8 cellular contexts compared by ENCODE assay signal in the genomic region with DNA sequence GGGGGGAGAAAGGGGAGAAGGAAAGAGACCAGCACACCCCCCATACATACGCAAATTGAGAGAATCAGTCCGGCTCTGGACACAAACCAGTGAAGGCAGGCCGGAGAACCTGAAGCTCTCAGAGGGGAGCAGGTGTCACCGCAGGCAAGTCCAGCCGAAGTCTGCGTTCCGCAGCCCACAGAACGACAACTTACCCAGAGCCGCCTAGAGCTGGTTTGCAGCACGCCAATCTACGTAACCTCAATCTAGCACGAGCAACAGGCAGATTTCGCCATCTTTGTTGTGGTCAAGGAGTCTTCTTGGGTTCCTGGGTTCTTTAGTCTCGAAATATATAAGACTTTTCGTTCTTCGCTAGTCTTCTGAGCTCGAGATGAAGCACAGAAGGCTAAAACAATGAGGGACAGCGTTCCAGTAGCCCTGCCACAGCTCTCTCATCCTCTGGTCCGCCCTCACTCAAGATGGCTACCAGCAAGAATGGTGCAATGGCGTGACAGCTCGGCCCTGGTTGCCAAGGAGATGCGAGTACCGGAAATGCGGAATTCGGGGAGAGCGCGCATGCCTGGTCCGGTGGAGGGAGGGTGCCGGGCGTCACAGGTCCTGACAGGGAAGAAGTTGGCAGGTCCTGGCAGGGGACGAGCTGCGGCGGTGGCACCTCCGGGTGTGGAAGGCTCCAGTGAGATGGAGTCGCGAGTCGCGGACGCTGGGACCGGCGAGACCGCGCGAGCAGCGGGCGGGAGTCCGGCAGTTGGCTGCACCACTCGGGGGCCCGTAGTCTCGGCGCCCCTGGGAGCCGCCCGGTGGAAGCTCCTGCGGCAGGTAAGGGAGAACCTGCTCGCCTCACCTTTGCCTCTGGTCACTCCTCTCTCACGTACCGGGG. TPM values are rescaled to one million over a fixed set of nuclear protein-coding genes. Genes with fewer than 3 reads are reported as not detected.
DNase-seq lines count a peak whose midpoint lies in the region; ATAC-seq, FAIRE-seq and TF ChIP-seq lines count a peak whose summit lies in the region.

A gene (plus strand): TSS at position 618 of the 877 bp plus-strand sequence.
A gene (minus strand): TSS at position 165 of the 877 bp plus-strand sequence. CDS start 15,152 bp downstream, outside the sequence.

- ATAC-seq in GM21786 (IDR thresholded peaks at IDR 0.05; ENCODE audit: unreplicated experiment) = peak; percentile 79
- peak; percentile 85 to 87 for ATAC-seq in activated T-cell treated with anti-CD3 and anti-CD28 coated beads, Interleukin-2, amount 50 U/mL, for 72 hours (replicated peaks in 1 of 2)

- H3K9me3 Mint-ChIP-seq in activated T-cell treated with anti-CD3 and anti-CD28 coated beads, Interleukin-2, amount 50 U/mL, for 72 hours = no peaks in the 10 kb centered on the region

- H3K9me3 ChIP-seq in KOPT-K1 (ENCODE audit: insufficient read depth, low read length, poor library complexity, severe bottlenecking) = no peaks in the 10 kb centered on the region
- H3K9me3 ChIP-seq in esophagus squamous epithelium = no peaks in the 10 kb centered on the region

- 0% methylated on average over 24 to 31 of the region's 57 CpGs for WGBS in esophagus squamous epithelium, 2 donors

- H3K4me1 ChIP-seq in esophagus squamous epithelium = peaks cover 4 to 44% (median 8%) of the 10 kb centered on the region in 3 donors

- H3K36me3 ChIP-seq in KOPT-K1 (ENCODE audit: insufficient read depth, low read length) (no peaks in the 10 kb centered on the region), esophagus squamous epithelium (no peaks in the 10 kb centered on the region)

- H3K27me3 ChIP-seq in esophagus squamous epithelium = no peaks in the 10 kb centered on the region

- H3K36me3 Mint-ChIP-seq in activated T-cell treated with anti-CD3 and anti-CD28 coated beads, Interleukin-2, amount 50 U/mL, for 72 hours (ENCODE audit: insufficient read depth in 2 of 2) = peaks cover 6 to 14% of the 10 kb centered on the region in 2 donors

- TF ChIP-seq CTCF in esophagus squamous epithelium (IDR thresholded peaks at IDR 0.05) = peak in 1 of 6 experiments; percentile 14

- H3K4me3 Mint-ChIP-seq in activated T-cell treated with anti-CD3 and anti-CD28 coated beads, Interleukin-2, amount 50 U/mL, for 72 hours = peak within 1 kb of the TSS; percentile 97 to 98

- no peaks in the 10 kb centered on the region for H3K27me3 Mint-ChIP-seq in activated T-cell treated with anti-CD3 and anti-CD28 coated beads, Interleukin-2, amount 50 U/mL, for 72 hours (ENCODE audit: low read depth)

- TF ChIP-seq POLR2A in esophagus squamous epithelium (IDR thresholded peaks at IDR 0.05) = peak in 3 of 4 donors; percentile 12 to 69 (median 58)

- H3K4me1 Mint-ChIP-seq in activated T-cell treated with anti-CD3 and anti-CD28 coated beads, Interleukin-2, amount 50 U/mL, for 72 hours (ENCODE audit: low read depth) = peaks cover 66% of the 10 kb centered on the region

- H3K27ac ChIP-seq in KOPT-K1 (ENCODE audit: low read depth, low read length, poor library complexity, severe bottlenecking) (peak within 1 kb of the TSS; percentile 99), esophagus squamous epithelium (peak within 1 kb of the TSS; percentile 86 to 96 (median 94))

- FAIRE-seq in RCC 7860 (lab: Jason Lieb, UNC) = peak; percentile 72

- peak within 1 kb of the TSS; percentile 83 to 91 (median 88) for H3K4me3 ChIP-seq in esophagus squamous epithelium

- DNase-seq in DMS79 treated with DMSO at 0.1 percent for 48 hours (lab: John Stamatoyannopoulos, UW) (peak; percentile 99), RCC 7860 (ENCODE audit: low spot score) (peak; percentile 93), esophagus squamous epithelium (lab: John Stamatoyannopoulos, UW) (peak; percentile 83), myocyte (ENCODE audit: low read depth) (peak; percentile 99)
- peak; percentile 98 for DNase-seq in activated T-cell treated with anti-CD3 and anti-CD28 coated beads, Interleukin-2, amount 50 U/mL, for 72 hours
- DNase-seq in stimulated activated CD8-positive, alpha-beta memory T cell treated with anti-CD3 and anti-CD28 coated beads, Interleukin-7, amount 100 ng/mL, for 48 hours (ENCODE audit: extremely low read depth in 1 of 2, low read depth in 1 of 2) = peak; percentile 92 to 97

- intact Hi-C loops in esophagus squamous epithelium (cut with DNase I) = no loop called here

- H3K27ac Mint-ChIP-seq in activated T-cell treated with anti-CD3 and anti-CD28 coated beads, Interleukin-2, amount 50 U/mL, for 72 hours = peak within 1 kb of the TSS; percentile 100

RNA-seq across cellular contexts. Expression of the first gene that starts in this region (rescaled TPM):
- total RNA-seq in activated T-cell treated with anti-CD3 and anti-CD28 coated beads, Interleukin-2, amount 50 U/mL, for 72 hours = 10 to 100 TPM; 26.1 to 26.5 TPM
- total RNA-seq in esophagus squamous epithelium (10 to 100 TPM in 2 of 4 donors, 1 to 10 TPM in 2; 5.7 to 14.4 (median 10.6) TPM), myocyte (7.9 and 12.2 TPM in 2 replicates)
- polyA plus RNA-seq in myocyte (2012) = 4.1 TPM

RNA-seq across cellular contexts. Expression of the second gene that starts in this region (rescaled TPM):
- 10 to 100 TPM; 22.0 to 30.1 TPM for total RNA-seq in activated T-cell treated with anti-CD3 and anti-CD28 coated beads, Interleukin-2, amount 50 U/mL, for 72 hours
- total RNA-seq in esophagus squamous epithelium = 10 to 100 TPM; 18.5 to 25.7 (median 23.2) TPM
- 258 and 369 TPM in 2 replicates for total RNA-seq in myocyte
- 50.3 TPM for polyA plus RNA-seq in myocyte (2012)

Comparison
In these comparisons a context has a peak if more than half of its experiments do, and no peak if none do; other contexts are left out.
1. Peak in every context shown above with its lines: DNase-seq, ATAC-seq, H3K4me3 ChIP-seq and H3K27ac ChIP-seq.